Comparison of ENCODE assay signal across 14 cellular contexts in genomic region chr19:50496189-50497029, GRCh38. TPM values are rescaled to one million over a fixed set of nuclear protein-coding genes. Genes with fewer than 3 reads are reported as not detected.
DNase-seq lines count a peak whose midpoint lies in the region; ATAC-seq and TF ChIP-seq lines count a peak whose summit lies in the region.
"Had no signal": no experiment of that assay in that cellular context is flagged by ENCODE, and none has a peak within 500 bp of the region (broad histone marks: within the 10 kb centered on the region; RNA-seq: fewer than 3 reads in every experiment).

No MANE protein-coding gene starts in this region.

- peaks cover 10 to 18% of the 10 kb centered on the region in 2 experiments for H3K4me1 Mint-ChIP-seq in H9

- no peak overlapping the region for H3K56ac ChIP-seq in H9 (ENCODE audit: insufficient read length, low read depth, low read length)

- H3K27ac ChIP-seq in H9 (ENCODE audit: insufficient read length, low read depth, low read length) = no peak overlapping the region
- peak overlapping the region; percentile 96 for H3K27ac ChIP-seq in layer of hippocampus (ENCODE audit: low read depth, low read length)
- H3K27ac ChIP-seq: C4-2B, KMS-11 had no signal

- no peak overlapping the region for H3K4ac ChIP-seq in H9 (ENCODE audit: low read depth, low read length)

- H2BK5ac ChIP-seq in H9 (ENCODE audit: insufficient read length, low read length) = no peak overlapping the region

- H3K27ac Mint-ChIP-seq in H9 = peak overlapping the region in 1 of 3 experiments; percentile 49; a peak in 1 of 7 replicates

- DNase-seq in H9 = peak; percentile 71
- peak; percentile 32 for DNase-seq in cerebellar cortex (ENCODE audit: low spot score)
- DNase-seq in retinal pigment epithelial cell (ENCODE audit: low read depth) = no peak
- no peak for DNase-seq in LoVo (ENCODE audit: low spot score)
- DNase-seq: mesenchymal stem cell, T-helper 1 cell had no signal

- H3K18ac ChIP-seq in H9 (ENCODE audit: insufficient read length, low read depth, low read length) = no peak overlapping the region

- no peak overlapping the region for H4K5ac ChIP-seq in H9 (ENCODE audit: insufficient read length, low read depth, low read length)

- H2AFZ ChIP-seq in H9 (ENCODE audit: low read length) = no peak overlapping the region

- H3K23ac ChIP-seq in H9 (ENCODE audit: insufficient read length, low read depth, low read length) = no peak overlapping the region

- peaks cover 4% of the 10 kb centered on the region; the same call in 1 of the 2 replicates for H3K4me1 ChIP-seq in H9 (ENCODE audit: insufficient read depth, low read length)

- H3K14ac ChIP-seq in H9 (ENCODE audit: insufficient read depth, low read length) = no peak overlapping the region

- H2BK120ac ChIP-seq in H9 (ENCODE audit: low read depth, low read length, poor library complexity, severe bottlenecking) = no peak overlapping the region

- H3K4me2 ChIP-seq in H9 (ENCODE audit: insufficient read depth, insufficient read length, low read length) = no peak overlapping the region
- H3K4me2 ChIP-seq: KMS-11 had no signal

- peak overlapping the region in 1 of 2 experiments; percentile 8; a peak in 2 of 5 replicates for H3K4me3 Mint-ChIP-seq in H9

- no peaks in the 10 kb centered on the region for H3K79me2 ChIP-seq in H9 (ENCODE audit: insufficient read depth, low read length)

- H3K27me3 ChIP-seq in H9 (ENCODE audit: insufficient read depth, low read length) (peaks cover 30% of the 10 kb centered on the region; the same call in 1 of the 2 replicates), layer of hippocampus (ENCODE audit: control insufficient read depth, insufficient read depth, low read length) (no peaks in the 10 kb centered on the region)

- no peak overlapping the region for H2BK20ac ChIP-seq in H9 (ENCODE audit: low read depth, low read length, poor library complexity, severe bottlenecking)

- no peaks in the 10 kb centered on the region for H3K9me3 ChIP-seq in H9 (ENCODE audit: control insufficient read depth, low read depth, low read length)

- no peak overlapping the region for H3T11ph ChIP-seq in H9 (ENCODE audit: low read length)

- peaks cover 8% of the 10 kb centered on the region for H3K23me2 ChIP-seq in H9 (ENCODE audit: insufficient read length, low read depth, low read length, poor library complexity, severe bottlenecking)

- H3K79me1 ChIP-seq in H9 (ENCODE audit: insufficient read depth, low read depth, low read length, poor library complexity, severe bottlenecking) = no peaks in the 10 kb centered on the region

- H3K9me3 Mint-ChIP-seq in H9 = peaks cover 2% of the 10 kb centered on the region in 2 experiments; a peak in 1 of 5 replicates

- ATAC-seq in GM18520 (IDR thresholded peaks at IDR 0.05; ENCODE audit: unreplicated experiment) (no peak), GM19328 (IDR thresholded peaks at IDR 0.05; ENCODE audit: unreplicated experiment) (no peak), HG03520 (IDR thresholded peaks at IDR 0.05; ENCODE audit: unreplicated experiment) (no peak)

- no peak overlapping the region for H4K8ac ChIP-seq in H9 (replicated peaks; ENCODE audit: insufficient read length, low read depth, low read length)

- H4K91ac ChIP-seq in H9 (ENCODE audit: insufficient read length, low read depth, low read length) = no peak overlapping the region

- H2AK5ac ChIP-seq in H9 (ENCODE audit: insufficient read length, low read length) = no peak overlapping the region

- H4K20me1 ChIP-seq in H9 (ENCODE audit: control insufficient read depth, insufficient read depth, insufficient read length) = no peaks in the 10 kb centered on the region

- no CpG with 5 or more reads among the region's 30 CpGs for WGBS in H9 (ENCODE audit: extremely low coverage, insufficient read length, low lambda C conversion rate)

- H3K27me3 Mint-ChIP-seq in H9 (ENCODE audit: low read depth) = peaks cover 56% of the 10 kb centered on the region

- no peak overlapping the region for H2BK12ac ChIP-seq in H9 (ENCODE audit: insufficient read length, low read depth, low read length)

- H3K9ac ChIP-seq in H9 (ENCODE audit: extremely low read depth, insufficient read length, low read length) = no peak overlapping the region
- H3K9ac ChIP-seq: KMS-11 had no signal

- TF ChIP-seq CTCF in H9 (conservative IDR thresholded peaks at IDR 0.05) = no peak
- TF ChIP-seq CTCF in retinal pigment epithelial cell (conservative IDR thresholded peaks at IDR 0.05; ENCODE audit: low read depth, low read length) = peak; percentile 22

- H3K36me3 Mint-ChIP-seq in H9 (ENCODE audit: insufficient read depth in 1 of 3, low read depth in 3 of 3) = no peaks in the 10 kb centered on the region; a peak in 1 of 7 replicates

- no peak overlapping the region for H3K4me3 ChIP-seq in retinal pigment epithelial cell (ENCODE audit: low read length)

- H2BK15ac ChIP-seq in H9 (ENCODE audit: low read depth, low read length) = no peak overlapping the region

RNA-seq across cellular contexts. Expression of gene JOSD2, which starts 14.6 kb away (rescaled TPM):
- 5.0 and 5.4 TPM in 2 replicates for total RNA-seq in H9 (2021)

RNA-seq across cellular contexts. Expression of gene ASPDH, which starts 17.3 kb away (rescaled TPM):
- total RNA-seq in H9 (2021) = not detected in 2 replicates
- total RNA-seq: fibroblast of lung, NCI-H460 had no signal

RNA-seq across cellular contexts. Expression of gene GARIN5A, which starts 19.8 kb away (rescaled TPM):
- total RNA-seq in H9 (2021) = 9.5 and 10.5 TPM in 2 replicates

RNA-seq across cellular contexts. Expression of gene EMC10, which starts 20.1 kb away (rescaled TPM):
- 109 and 110 TPM in 2 replicates for total RNA-seq in H9 (2021)

Comparison
In these comparisons a context has a peak if more than half of its experiments do, and no peak if none do; other contexts are left out.
1. DNase-seq: peak in H9 (single experiment) and cerebellar cortex (single experiment); none in retinal pigment epithelial cell (single experiment) and LoVo (single experiment).